ENCODE assay signal across 17 cellular contexts in genomic region chr22:44246615-44247326, GRCh38.
A peak's percentile ranks its signal among the peaks of the same experiment; 100 is the strongest.
DNase-seq lines count a peak whose midpoint lies in the region; ATAC-seq and TF ChIP-seq lines count a peak whose summit lies in the region.
"Had no signal": no experiment of that assay in that cellular context is flagged by ENCODE, and none has a peak within 500 bp of the region (broad histone marks: within the 10 kb centered on the region; RNA-seq: fewer than 3 reads in every experiment).

No MANE protein-coding gene starts in this region.

- no peak overlapping the region for H3K9ac ChIP-seq in BLaER1 treated with 17β-estradiol and CSF1 and Interleukin-3, amounts not matched to agents 10 nM and 100 nM
- H3K9ac ChIP-seq in SK-N-SH, result no peak overlapping the region

- peaks cover 26 to 41% (median 29%) of the 10 kb centered on the region in 11 experiments for H3K9me3 ChIP-seq in BLaER1 treated with 17β-estradiol and CSF1 and Interleukin-3, amounts not matched to agents 10 nM and 100 nM (replicated peaks in 1 of 11)
- H3K9me3 ChIP-seq in esophagus muscularis mucosa (peaks cover 0 to 20% (median 13%) of the 10 kb centered on the region in 4 donors), SK-N-SH (no peaks in the 10 kb centered on the region)
- H3K9me3 ChIP-seq: SJSA1 had no signal

- H2AFZ ChIP-seq in SK-N-SH (ENCODE audit: low read depth), result no peak overlapping the region
- H2AFZ ChIP-seq: GM23338, PC-9 had no signal

- no peaks in the 10 kb centered on the region for H3K79me2 ChIP-seq in SK-N-SH (ENCODE audit: insufficient read depth)

- H3K4me2 ChIP-seq in BLaER1 treated with 17β-estradiol and CSF1 and Interleukin-3, amounts not matched to agents 10 nM and 100 nM, result peak overlapping the region in 8 of 11 experiments; percentile 13 to 59 (median 38); a peak in 11 of 22 replicates
- H3K4me2 ChIP-seq in SK-N-SH, result no peak overlapping the region
- H3K4me2 ChIP-seq: GM23338, PC-9 had no signal

- TF ChIP-seq CTCF in esophagus muscularis mucosa (IDR thresholded peaks at IDR 0.05), result no peak
- TF ChIP-seq CTCF in SK-N-SH (IDR thresholded peaks at IDR 0.05), result no peak

- CTCF ChIA-PET in SK-N-SH (lab: Yijun Ruan, JAX), result no interaction called here

- no peaks in the 10 kb centered on the region for H3K9me2 ChIP-seq in SK-N-SH

- peak in 2 of 3 experiments; percentile 2 to 42 for DNase-seq in NCI-H1417 (lab: John Stamatoyannopoulos, UW)
- DNase-seq in NCI-H1417 treated with DMSO at 0.1 percent for 48 hours (lab: John Stamatoyannopoulos, UW), result no peak
- peak; percentile 30 for DNase-seq in NCI-H345 treated with DMSO at 0.1 percent for 48 hours (lab: John Stamatoyannopoulos, UW; ENCODE audit: unreplicated experiment)
- peak; percentile 82 for DNase-seq in esophagus muscularis mucosa (ENCODE audit: extremely low spot score)
- DNase-seq in SK-N-SH, result no peak
- no peak for DNase-seq in foreskin melanocyte
- DNase-seq: 8988T; Calu3; CD4-positive, alpha-beta T cell; Karpas-422; NCI-H510A treated with DMSO at 0.1 percent for 48 hours; PC-9 had no signal

- no peaks in the 10 kb centered on the region for H4K20me1 ChIP-seq in BLaER1 treated with 17β-estradiol and CSF1 and Interleukin-3, amounts not matched to agents 10 nM and 100 nM
- no peaks in the 10 kb centered on the region for H4K20me1 ChIP-seq in SK-N-SH (ENCODE audit: insufficient read depth)

- no peak overlapping the region for H3K4me3 ChIP-seq in BLaER1 treated with 17β-estradiol and CSF1 and Interleukin-3, amounts not matched to agents 10 nM and 100 nM
- H3K4me3 ChIP-seq in esophagus muscularis mucosa, result no peak overlapping the region
- no peak overlapping the region for H3K4me3 ChIP-seq in SK-N-SH (ENCODE audit: low read depth in 2 of 2, low read length in 1 of 2)
- H3K4me3 ChIP-seq: GM23338, PC-9, SJSA1 had no signal

- no peak overlapping the region for H3K27ac ChIP-seq in BLaER1 treated with 17β-estradiol and CSF1 and Interleukin-3, amounts not matched to agents 10 nM and 100 nM
- no peak overlapping the region for H3K27ac ChIP-seq in esophagus muscularis mucosa (replicated peaks in 1 of 4)
- H3K27ac ChIP-seq in SK-N-SH (ENCODE audit: low read depth in 2 of 2, low read length in 1 of 2), result no peak overlapping the region
- H3K27ac ChIP-seq: PC-9, SJSA1 had no signal

- POLR2A ChIA-PET in SK-N-SH (lab: Yijun Ruan, JAX), result no interaction called here

- no peaks in the 10 kb centered on the region for H3K27me3 ChIP-seq in BLaER1 treated with 17β-estradiol and CSF1 and Interleukin-3, amounts not matched to agents 10 nM and 100 nM
- peaks cover 0 to 5% (median 0%) of the 10 kb centered on the region in 4 donors for H3K27me3 ChIP-seq in esophagus muscularis mucosa
- H3K27me3 ChIP-seq in SK-N-SH (ENCODE audit: insufficient read depth), result no peaks in the 10 kb centered on the region; the same call in 1 of the 2 replicates
- H3K27me3 ChIP-seq: SJSA1 had no signal

- no peaks in the 10 kb centered on the region for H3F3A ChIP-seq in SK-N-SH (replicated peaks; ENCODE audit: insufficient read depth)

- TF ChIP-seq EP300 in esophagus muscularis mucosa (IDR thresholded peaks at IDR 0.05) (no peak), SK-N-SH (IDR thresholded peaks at IDR 0.05; ENCODE audit: borderline replicate concordance in 1 of 2, low read depth in 1 of 2, low read length in 1 of 2) (no peak)

- TF ChIP-seq POLR2A in esophagus muscularis mucosa (IDR thresholded peaks at IDR 0.05; ENCODE audit: low read depth), result no peak

- no peak for TF ChIP-seq RAD21 in SK-N-SH (IDR thresholded peaks at IDR 0.05; ENCODE audit: low read length)

- intact Hi-C loops in esophagus muscularis mucosa (cut with DNase I), result no loop called here

- ATAC-seq in GM21423 (IDR thresholded peaks at IDR 0.05; ENCODE audit: unreplicated experiment), result no peak
- ATAC-seq: GM23338, HCT116 had no signal

- H3K36me3 ChIP-seq in BLaER1 treated with 17β-estradiol and CSF1 and Interleukin-3, amounts not matched to agents 10 nM and 100 nM, result no peaks in the 10 kb centered on the region
- H3K36me3 ChIP-seq in esophagus muscularis mucosa, result peaks cover 0 to 4% (median 2%) of the 10 kb centered on the region in 4 donors
- no peaks in the 10 kb centered on the region for H3K36me3 ChIP-seq in SK-N-SH (replicated peaks in 1 of 2; ENCODE audit: control insufficient read depth in 1 of 2, insufficient read depth in 2 of 2, low read length in 1 of 2)
- H3K36me3 ChIP-seq: SJSA1 had no signal

- WGBS in esophagus muscularis mucosa, result 100% methylated on average over 5 of the region's 8 CpGs
- 69% methylated on average over 5 of the region's 8 CpGs for WGBS in SK-N-SH (ENCODE audit: low lambda C conversion rate)

- H3K4me1 ChIP-seq in BLaER1 treated with 17β-estradiol and CSF1 and Interleukin-3, amounts not matched to agents 10 nM and 100 nM, result peaks cover 0 to 12% (median 9%) of the 10 kb centered on the region in 10 experiments; a peak in 13 of 20 replicates
- H3K4me1 ChIP-seq in esophagus muscularis mucosa, result no peaks in the 10 kb centered on the region
- no peaks in the 10 kb centered on the region; a peak in 1 of 4 replicates for H3K4me1 ChIP-seq in SK-N-SH (ENCODE audit: control insufficient read depth in 1 of 2, insufficient read depth in 2 of 2, low read depth in 1 of 2, low read length in 1 of 2)
- H3K4me1 ChIP-seq: SJSA1 had no signal

TF ChIP-seq in SK-N-SH, 30 proteins besides CTCF, POLR2A, EP300 and RAD21:
- no peak for TF ChIP-seq GATA2 (CRISPR knock-in tag; IDR thresholded peaks at IDR 0.05)

Comparison
In these comparisons a context has a peak if more than half of its experiments do, and no peak if none do; other contexts are left out.
1. DNase-seq: peak in NCI-H1417 (2 of 3), NCI-H345 treated with DMSO at 0.1 percent for 48 hours (single experiment) and esophagus muscularis mucosa (single experiment); none in NCI-H1417 treated with DMSO at 0.1 percent for 48 hours (single experiment), SK-N-SH (single experiment) and foreskin melanocyte (single experiment).